In the genomic region with DNA sequence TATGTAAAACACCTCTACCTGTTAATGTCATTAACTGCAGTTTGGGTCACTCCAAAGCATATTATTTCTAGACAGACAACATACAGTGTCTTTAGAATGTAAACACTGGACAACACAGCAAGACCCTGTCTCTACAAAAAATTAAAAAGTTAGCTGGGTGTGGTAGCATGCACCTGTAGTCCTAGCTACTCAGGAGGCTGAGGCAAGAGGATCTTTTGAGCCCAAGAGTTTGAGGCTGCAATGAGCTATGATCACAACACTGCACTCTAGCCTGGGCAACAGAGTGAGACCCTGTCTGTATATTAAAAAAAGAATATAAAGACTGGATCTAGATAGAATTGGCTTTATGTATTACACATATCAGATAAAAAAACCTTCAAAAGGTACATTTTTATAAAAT, we compare ENCODE assay signal across 36 cellular contexts. TPM values are rescaled to one million over a fixed set of nuclear protein-coding genes. Genes with fewer than 3 reads are reported as not detected.
DNase-seq lines count a peak whose midpoint lies in the region; ATAC-seq, FAIRE-seq and TF ChIP-seq lines count a peak whose summit lies in the region.
"Had no signal": no experiment of that assay in that cellular context is flagged by ENCODE, and none has a peak within 500 bp of the region (broad histone marks: within the 10 kb centered on the region; RNA-seq: fewer than 3 reads in every experiment).

No MANE protein-coding gene starts in this region.

- H4K20me1 ChIP-seq in KMS-11 (ENCODE audit: insufficient read depth) (no peaks in the 10 kb centered on the region), GM12878 (ENCODE audit: control insufficient read depth, insufficient read depth) (no peaks in the 10 kb centered on the region)
- H4K20me1 ChIP-seq: BLaER1; BLaER1 treated with 17β-estradiol and CSF1 and Interleukin-3, amounts not matched to agents 10 nM and 100 nM had no signal

- H3K4me1 ChIP-seq in HEK293 (ENCODE audit: control insufficient read depth, insufficient read depth, low read length) = 0 out of 2 replicates have a peak, but pooled peaks cover 4% of the 10 kb centered on the region
- H3K4me1 ChIP-seq in KMS-11 (ENCODE audit: low read depth, poor library complexity, severe bottlenecking) = peaks cover 32% of the 10 kb centered on the region
- H3K4me1 ChIP-seq in GM12878 (ENCODE audit: control insufficient read depth, insufficient read depth, low read length) = no peaks in the 10 kb centered on the region
- no peaks in the 10 kb centered on the region for H3K4me1 ChIP-seq in spleen
- H3K4me1 ChIP-seq: A549, BE2C, Caco-2 had no signal

- no peak overlapping the region for H3K9ac ChIP-seq in KMS-11
- no peak overlapping the region for H3K9ac ChIP-seq in GM12878 (ENCODE audit: control insufficient read depth, insufficient read depth, low read length)
- H3K9ac ChIP-seq: BLaER1; BLaER1 treated with 17β-estradiol and CSF1 and Interleukin-3, amounts not matched to agents 10 nM and 100 nM had no signal

- SMC1A ChIA-PET in GM12878 (lab: Charles Lee; ENCODE audit: uncharacterized antibody, unreplicated experiment) = no interaction called here

- RAD21 ChIA-PET in GM12878 (lab: Charles Lee; ENCODE audit: unreplicated experiment) = interaction anchor here (1.2 kb wide), 1 partner anchor 360 kb away, joined by 3 read pairs; no protein-coding TSS in a partner anchor

- no peak for ATAC-seq in GM12878
- ATAC-seq: A549; CD8-positive, alpha-beta T cell had no signal

- H3K27ac ChIP-seq in HEK293 (ENCODE audit: extremely low read depth, low read depth, low read length) (no peak overlapping the region), KMS-11 (peak overlapping the region; percentile 41; the same call in 1 of the 2 replicates), GM12878 (ENCODE audit: control insufficient read depth, insufficient read depth) (no peak overlapping the region), spleen (no peak overlapping the region)
- H3K27ac ChIP-seq: 22Rv1; A549; BLaER1; BLaER1 treated with 17β-estradiol and CSF1 and Interleukin-3, amounts not matched to agents 10 nM and 100 nM; C4-2B had no signal

- in situ Hi-C loops in GM12878 (cut with MboI) = no loop called here

- TF ChIP-seq CTCF in HEK293 (tag by site-specific recombination; IDR thresholded peaks at IDR 0.05) (no peak), KMS-11 (conservative IDR thresholded peaks at IDR 0.05; ENCODE audit: low read depth, low read length) (no peak), GM12878 (IDR thresholded peaks at IDR 0.05 in 2 of 3, conservative IDR thresholded peaks at IDR 0.05 in 1 of 3; ENCODE audit: control insufficient read depth in 2 of 3, extremely low read depth in 1 of 3, insufficient read depth in 1 of 3, low read depth in 3 of 3, low read length in 3 of 3) (no peak), spleen (IDR thresholded peaks at IDR 0.05 in 8 of 11, conservative IDR thresholded peaks at IDR 0.05 in 3 of 11) (no peak)

- H3K27me3 ChIP-seq in KMS-11 (ENCODE audit: insufficient read depth, low read depth) = no peaks in the 10 kb centered on the region
- H3K27me3 ChIP-seq in GM12878 (replicated peaks in 1 of 2; ENCODE audit: control insufficient read depth in 2 of 2, insufficient read depth in 2 of 2, low read length in 1 of 2) = no peaks in the 10 kb centered on the region; a peak in 2 of 4 replicates
- H3K27me3 ChIP-seq in spleen (replicated peaks in 1 of 7) = peaks cover 0 to 11% (median 0%) of the 10 kb centered on the region in 7 donors
- H3K27me3 ChIP-seq: BLaER1; BLaER1 treated with 17β-estradiol and CSF1 and Interleukin-3, amounts not matched to agents 10 nM and 100 nM had no signal

- H3K4me3 ChIP-seq in HEK293 (ENCODE audit: low read depth, low read length) = no peak overlapping the region
- no peak overlapping the region for H3K4me3 ChIP-seq in KMS-11 (IDR thresholded peaks at IDR 0.05; ENCODE audit: insufficient read depth, low read depth, low read length)
- H3K4me3 ChIP-seq in GM12878 = no peak overlapping the region
- no peak overlapping the region for H3K4me3 ChIP-seq in spleen
- H3K4me3 ChIP-seq: A549; BLaER1; BLaER1 treated with 17β-estradiol and CSF1 and Interleukin-3, amounts not matched to agents 10 nM and 100 nM had no signal

- no peak overlapping the region for H2AFZ ChIP-seq in KMS-11 (ENCODE audit: low read depth)
- H2AFZ ChIP-seq in GM12878 (ENCODE audit: control insufficient read depth, low read depth, low read length) = no peak overlapping the region

- peak overlapping the region; percentile 53 for H3K4me2 ChIP-seq in KMS-11
- H3K4me2 ChIP-seq in GM12878 (ENCODE audit: control insufficient read depth, insufficient read depth) = no peak overlapping the region
- H3K4me2 ChIP-seq: A549; BLaER1; BLaER1 treated with 17β-estradiol and CSF1 and Interleukin-3, amounts not matched to agents 10 nM and 100 nM had no signal

- TF ChIP-seq EP300 in GM12878 (IDR thresholded peaks at IDR 0.05; ENCODE audit: borderline replicate concordance in 1 of 2, control insufficient read depth in 1 of 2, low read depth in 2 of 2, low read length in 2 of 2) = no peak

- DNase-seq in GM12878 (ENCODE audit: low read depth, low spot score) = no peak
- no peak for DNase-seq in NCI-H526 (lab: John Stamatoyannopoulos, UW)
- DNase-seq in NCI-H1048 (lab: John Stamatoyannopoulos, UW) = no peak
- no peak for DNase-seq in spleen
- DNase-seq: 8988T; ACHN; AML-193; BE2C; C1 segment of cervical spinal cord; Caco-2; Calu3; CD4-positive, alpha-beta memory T cell; CD4-positive, alpha-beta T cell; CD4-positive, CD25-positive, alpha-beta regulatory T cell; CD8-positive, alpha-beta memory T cell; CD8-positive, alpha-beta T cell; COR-L47; DMS 273 treated with DMSO at 0.1 percent for 48 hours; DMS153; DMS53; DMS79; DMS79 treated with DMSO at 0.1 percent for 48 hours; DND-41; EL had no signal

- intact Hi-C loops in GM12878 (cut with micrococcal nuclease; ENCODE audit: unreplicated experiment) (no loop called here), spleen (cut with DNase I; ENCODE audit: low total_unique reads) (no loop called here)

- TF ChIP-seq POLR2A in GM12878 (IDR thresholded peaks at IDR 0.05; ENCODE audit: low read depth, low read length) = no peak
- TF ChIP-seq POLR2A in spleen (IDR thresholded peaks at IDR 0.05) = no peak

- POLR2A ChIA-PET in HEK293 (lab: Yijun Ruan, JAX) (no interaction called here), GM12878 (lab: Charles Lee) (no interaction called here)

- CTCF ChIA-PET in HEK293 (lab: Yijun Ruan, JAX) (interaction anchor here (1.0 to 3.9 kb wide), 3 partner anchors 14 to 360 kb away, joined by 3 to 20 read pairs (median 5); no protein-coding TSS in a partner anchor), GM12878 (lab: Yijun Ruan, JAX) (interaction anchor here (1.0 kb wide), 1 partner anchor 15 kb away, joined by 4 read pairs; no protein-coding TSS in a partner anchor)

- H3K9me3 ChIP-seq in HEK293 (ENCODE audit: control insufficient read depth, insufficient read depth, low read depth, low read length) (no peaks in the 10 kb centered on the region), GM12878 (replicated peaks; ENCODE audit: control insufficient read depth, insufficient read depth, low read length) (no peaks in the 10 kb centered on the region), spleen (peaks cover 0 to 2% (median 0%) of the 10 kb centered on the region in 8 donors)
- H3K9me3 ChIP-seq: A549, BE2C, BLaER1, Caco-2 had no signal

- no peak for TF ChIP-seq RAD21 in GM12878 (IDR thresholded peaks at IDR 0.05; ENCODE audit: insufficient read depth, low read depth, low read length)

- H3K36me3 ChIP-seq in HEK293 (ENCODE audit: control insufficient read depth in 2 of 2, insufficient read depth in 1 of 2, low read length in 2 of 2) (no peaks in the 10 kb centered on the region), KMS-11 (ENCODE audit: insufficient read depth) (no peaks in the 10 kb centered on the region), GM12878 (ENCODE audit: control insufficient read depth in 2 of 2, insufficient read depth in 2 of 2, low read length in 1 of 2) (no peaks in the 10 kb centered on the region), spleen (no peaks in the 10 kb centered on the region)
- H3K36me3 ChIP-seq: BE2C; BLaER1; BLaER1 treated with 17β-estradiol and CSF1 and Interleukin-3, amounts not matched to agents 10 nM and 100 nM had no signal

- H3K79me2 ChIP-seq in KMS-11 (ENCODE audit: insufficient read depth, low read depth) = no peaks in the 10 kb centered on the region
- no peaks in the 10 kb centered on the region for H3K79me2 ChIP-seq in GM12878 (ENCODE audit: control insufficient read depth, insufficient read depth, low read length)

- no TSS peak for BruUV-seq in GM12878 (replicated peaks; lab: Mats Ljungman, UMichigan)

- peak; percentile 27 for FAIRE-seq in GM12878 (lab: Jason Lieb, UNC)
- FAIRE-seq: A204.1, D721Med had no signal

TF ChIP-seq in HEK293, 187 proteins besides CTCF, POLR2A, EP300 and RAD21:
- TF ChIP-seq ZNF121 (tag by site-specific recombination; IDR thresholded peaks at IDR 0.05) (peak; percentile 97), ZNF555 (tag by site-specific recombination; conservative IDR thresholded peaks at IDR 0.05) (no peak)

RNA-seq across cellular contexts. Expression of a gene that starts 20.0 kb away (rescaled TPM):
- not detected in 2 replicates for total RNA-seq in GM12878 (2013; cell fraction: nucleolus; rRNA removed)
- total RNA-seq in GM12878 (2014; rRNA removed) (not detected in 2 replicates), GM12878 (2014; rRNA removed; fragmentation: Illumina TruSeq; extraction: Trizol) (not detected in 2 replicates), GM12878 (2021) (not detected in 2 replicates), spleen (1 to 10 TPM in 6 of 7 donors, under 1 TPM in 1; 0.43 to 5.9 (median 3.4) TPM)
- polyA plus RNA-seq in GM12878 (2011; ENCODE audit: low read depth) = not detected
- polyA plus RNA-seq in GM12878 (2011; rRNA removed) (not detected in 2 replicates), GM12878 (2014; fragmentation: Illumina TruSeq; extraction: Trizol) (not detected in 2 replicates), GM12878 (2014; fragmentation: Nextera tagmentation; extraction: Ambion mirVana) (not detected), GM12878 (2014; rRNA removed) (not detected in 2 replicates), GM12878 (2016; fragmentation: Nextera tagmentation; extraction: Ambion mirVana) (not detected), spleen (1 to 10 TPM in 2 of 3 donors, under 1 TPM in 1; 0.83 to 1.5 (median 1.5) TPM)
- not detected in 2 replicates for polyA plus RNA-seq in GM12878 (2011; cell fraction: cytosol; rRNA removed)
- not detected in 2 replicates for polyA plus RNA-seq in GM12878 (2011; cell fraction: nucleus; rRNA removed)
- polyA plus RNA-seq in GM12878 (2012) = not detected in 2 replicates
- not detected in 2 replicates for polyA minus RNA-seq in GM12878 (2011; rRNA and poly(A)+ RNA removed)
- not detected in 2 replicates for polyA minus RNA-seq in GM12878 (2011; cell fraction: cytosol; rRNA and poly(A)+ RNA removed)
- not detected in 2 replicates for polyA minus RNA-seq in GM12878 (2011; cell fraction: nucleus; rRNA and poly(A)+ RNA removed)
- total RNA-seq: A172; A673; Caco-2; Calu3; CD4-positive, alpha-beta T cell; CD4-positive, CD25-positive, alpha-beta regulatory T cell; CD8-positive, alpha-beta T cell; Daoy had no signal
- polyA plus RNA-seq: A549 had no signal
